Comparison of ENCODE assay signal across 17 cellular contexts in genomic region chr20:46030290-46031013, GRCh38. TPM values are rescaled to one million over a fixed set of nuclear protein-coding genes. Genes with fewer than 3 reads are reported as not detected.
DNase-seq lines count a peak whose midpoint lies in the region; ATAC-seq, FAIRE-seq and TF ChIP-seq lines count a peak whose summit lies in the region.
"Had no signal": no experiment of that assay in that cellular context is flagged by ENCODE, and none has a peak within 500 bp of the region (broad histone marks: within the 10 kb centered on the region; RNA-seq: fewer than 3 reads in every experiment).

No MANE protein-coding gene starts in this region.

- H3F3A ChIP-seq in GM23338 (replicated peaks; ENCODE audit: low read depth) (peaks cover 4% of the 10 kb centered on the region), neural progenitor cell (ENCODE audit: low read depth) (peaks cover 17% of the 10 kb centered on the region)

- H3K4me3 ChIP-seq in GM23338 (peak overlapping the region; percentile 78), neural progenitor cell (no peak overlapping the region), gastrocnemius medialis (no peak overlapping the region)
- H3K4me3 ChIP-seq: A549, K562 had no signal

- H3K36me3 Mint-ChIP-seq in GM23338 (ENCODE audit: low read depth) (no peaks in the 10 kb centered on the region), neural progenitor cell (no peaks in the 10 kb centered on the region)

- H3K9me2 ChIP-seq in GM23338 (ENCODE audit: insufficient read depth): no peaks in the 10 kb centered on the region

- H2AFZ ChIP-seq in GM23338 (no peak overlapping the region), neural progenitor cell (replicated peaks) (no peak overlapping the region)

- H4K20me1 ChIP-seq in GM23338 (replicated peaks; ENCODE audit: insufficient read depth): no peaks in the 10 kb centered on the region; the same call in 1 of the 2 replicates
- peaks cover 82% of the 10 kb centered on the region for H4K20me1 ChIP-seq in neural progenitor cell (ENCODE audit: low read depth)

- H3K4me3 Mint-ChIP-seq in GM23338 (no peak overlapping the region; the same call in 2 of the 3 replicates), neural progenitor cell (no peak overlapping the region)

- no peak for FAIRE-seq in D721Med (lab: Jason Lieb, UNC)
- FAIRE-seq: A549, HTR-8/SVneo, K562 had no signal

- H3K9me3 Mint-ChIP-seq in GM23338 (no peaks in the 10 kb centered on the region), neural progenitor cell (no peaks in the 10 kb centered on the region)

- ATAC-seq in GM23338: peak; percentile 20
- ATAC-seq in gastrocnemius medialis: no peak
- ATAC-seq: PC-3 had no signal

- no peak overlapping the region for H3K27ac Mint-ChIP-seq in GM23338
- H3K27ac Mint-ChIP-seq in neural progenitor cell: no peak overlapping the region
- H3K27ac Mint-ChIP-seq: CD14-positive monocyte had no signal

- in situ Hi-C loops in gastrocnemius medialis (cut with MboI; ENCODE audit: low sequenced_read_pairs in 4 of 4): no loop called here

- no peak for TF ChIP-seq POLR2A in gastrocnemius medialis (IDR thresholded peaks at IDR 0.05)

- H3K4me1 Mint-ChIP-seq in GM23338 (peaks cover 2% of the 10 kb centered on the region; the same call in 2 of the 3 replicates), neural progenitor cell (peaks cover 7% of the 10 kb centered on the region)
- H3K4me1 Mint-ChIP-seq: CD14-positive monocyte had no signal

- H3K27me3 ChIP-seq in GM23338 (ENCODE audit: insufficient read depth) (peaks cover 98% of the 10 kb centered on the region), neural progenitor cell (peaks cover 100% of the 10 kb centered on the region), gastrocnemius medialis (peaks cover 78 to 86% (median 85%) of the 10 kb centered on the region in 3 donors)

- H3K79me2 ChIP-seq in GM23338 (replicated peaks; ENCODE audit: insufficient read depth) (no peaks in the 10 kb centered on the region), neural progenitor cell (ENCODE audit: low read depth) (no peaks in the 10 kb centered on the region)

- no peak for TF ChIP-seq CTCF in GM23338 (conservative IDR thresholded peaks at IDR 0.05; ENCODE audit: low read depth in 2 of 2)
- TF ChIP-seq CTCF in neural progenitor cell (IDR thresholded peaks at IDR 0.05): no peak
- TF ChIP-seq CTCF in gastrocnemius medialis (IDR thresholded peaks at IDR 0.05 in 4 of 5, conservative IDR thresholded peaks at IDR 0.05 in 1 of 5): no peak
- no peak for TF ChIP-seq CTCF in D721Med (IDR thresholded peaks at IDR 0.05; ENCODE audit: insufficient read depth, missing control alignments)

- H3K4me2 ChIP-seq in GM23338 (peak overlapping the region; percentile 96), neural progenitor cell (no peak overlapping the region)

- intact Hi-C loops in gastrocnemius medialis (cut with DNase I; ENCODE audit: low total_unique reads): no loop called here

- H3K9ac ChIP-seq in neural progenitor cell: no peak overlapping the region

- peaks cover 88% of the 10 kb centered on the region for H3K27me3 Mint-ChIP-seq in GM23338 (ENCODE audit: insufficient read depth, low read depth, poor library complexity)
- peaks cover 71% of the 10 kb centered on the region for H3K27me3 Mint-ChIP-seq in neural progenitor cell (ENCODE audit: insufficient read depth, low read depth)

- no peaks in the 10 kb centered on the region for H3K36me3 ChIP-seq in GM23338 (ENCODE audit: insufficient read depth)
- H3K36me3 ChIP-seq in neural progenitor cell: no peaks in the 10 kb centered on the region
- H3K36me3 ChIP-seq in gastrocnemius medialis: no peaks in the 10 kb centered on the region

- H3K9me3 ChIP-seq in neural progenitor cell (ENCODE audit: low read depth) (no peaks in the 10 kb centered on the region), gastrocnemius medialis (no peaks in the 10 kb centered on the region)
- H3K9me3 ChIP-seq: A549 had no signal

- peaks cover 10% of the 10 kb centered on the region; the same call in 1 of the 2 replicates for H3K4me1 ChIP-seq in GM23338 (ENCODE audit: insufficient read depth)
- H3K4me1 ChIP-seq in neural progenitor cell: peaks cover 9% of the 10 kb centered on the region
- H3K4me1 ChIP-seq in gastrocnemius medialis: no peaks in the 10 kb centered on the region
- H3K4me1 ChIP-seq: A549 had no signal

- H3K27ac ChIP-seq in GM23338 (ENCODE audit: low read depth): no peak overlapping the region
- H3K27ac ChIP-seq in angular gyrus (ENCODE audit: low read depth, low read length): peak overlapping the region; percentile 80
- no peak overlapping the region for H3K27ac ChIP-seq in neural progenitor cell
- H3K27ac ChIP-seq in gastrocnemius medialis: no peak overlapping the region
- H3K27ac ChIP-seq: A549 had no signal

- DNase-seq in NCI-H345 (lab: John Stamatoyannopoulos, UW): peak; percentile 16
- DNase-seq in NCI-H345 treated with DMSO at 0.1 percent for 48 hours (lab: John Stamatoyannopoulos, UW; ENCODE audit: unreplicated experiment): no peak
- no peak for DNase-seq in GM23338 (ENCODE audit: low spot score)
- peak; percentile 28 for DNase-seq in neural progenitor cell (ENCODE audit: low spot score)
- DNase-seq in gastrocnemius medialis: no peak
- DNase-seq in D721Med (ENCODE audit: insufficient read length, low spot score): no peak
- DNase-seq: DND-41, GF-D8, NCI-H1694, NCI-H510A treated with DMSO at 0.1 percent for 48 hours, PC-3 had no signal

TF ChIP-seq in GM23338, 12 proteins besides CTCF, POLR2A, EP300 and RAD21:
- TF ChIP-seq EZH2 (IDR thresholded peaks at IDR 0.05; ENCODE audit: low read depth, unreplicated experiment) (peak; percentile 9), EZH2phosphoT487 (IDR thresholded peaks at IDR 0.05; ENCODE audit: unreplicated experiment) (no peak)
- TF ChIP-seq, protein P1, sequence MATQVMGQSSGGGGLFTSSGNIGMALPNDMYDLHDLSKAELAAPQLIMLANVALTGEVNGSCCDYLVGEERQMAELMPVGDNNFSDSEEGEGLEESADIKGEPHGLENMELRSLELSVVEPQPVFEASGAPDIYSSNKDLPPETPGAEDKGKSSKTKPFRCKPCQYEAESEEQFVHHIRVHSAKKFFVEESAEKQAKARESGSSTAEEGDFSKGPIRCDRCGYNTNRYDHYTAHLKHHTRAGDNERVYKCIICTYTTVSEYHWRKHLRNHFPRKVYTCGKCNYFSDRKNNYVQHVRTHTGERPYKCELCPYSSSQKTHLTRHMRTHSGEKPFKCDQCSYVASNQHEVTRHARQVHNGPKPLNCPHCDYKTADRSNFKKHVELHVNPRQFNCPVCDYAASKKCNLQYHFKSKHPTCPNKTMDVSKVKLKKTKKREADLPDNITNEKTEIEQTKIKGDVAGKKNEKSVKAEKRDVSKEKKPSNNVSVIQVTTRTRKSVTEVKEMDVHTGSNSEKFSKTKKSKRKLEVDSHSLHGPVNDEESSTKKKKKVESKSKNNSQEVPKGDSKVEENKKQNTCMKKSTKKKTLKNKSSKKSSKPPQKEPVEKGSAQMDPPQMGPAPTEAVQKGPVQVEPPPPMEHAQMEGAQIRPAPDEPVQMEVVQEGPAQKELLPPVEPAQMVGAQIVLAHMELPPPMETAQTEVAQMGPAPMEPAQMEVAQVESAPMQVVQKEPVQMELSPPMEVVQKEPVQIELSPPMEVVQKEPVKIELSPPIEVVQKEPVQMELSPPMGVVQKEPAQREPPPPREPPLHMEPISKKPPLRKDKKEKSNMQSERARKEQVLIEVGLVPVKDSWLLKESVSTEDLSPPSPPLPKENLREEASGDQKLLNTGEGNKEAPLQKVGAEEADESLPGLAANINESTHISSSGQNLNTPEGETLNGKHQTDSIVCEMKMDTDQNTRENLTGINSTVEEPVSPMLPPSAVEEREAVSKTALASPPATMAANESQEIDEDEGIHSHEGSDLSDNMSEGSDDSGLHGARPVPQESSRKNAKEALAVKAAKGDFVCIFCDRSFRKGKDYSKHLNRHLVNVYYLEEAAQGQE (IDR thresholded peaks at IDR 0.05; ENCODE audit: unreplicated experiment): peak; percentile 3

RNA-seq across cellular contexts. Expression of gene SLC12A5, which starts 1.4 kb away (rescaled TPM):
- 0.35 and 3.5 TPM in 2 replicates for total RNA-seq in GM23338 (2014; rRNA removed; shearing (Covaris generic))
- 8.4 and 9.8 TPM in 2 replicates for polyA plus RNA-seq in GM23338 (2016; fragmentation: Nextera tagmentation; extraction: Ambion mirVana)
- 0.37 and 0.77 TPM in 2 replicates for total RNA-seq in neural progenitor cell (ENCODE audit: low replicate concordance)
- not detected for total RNA-seq in gastrocnemius medialis
- polyA plus RNA-seq: CD14-positive monocyte had no signal

RNA-seq across cellular contexts. Expression of gene MMP9, which starts 21.7 kb away (rescaled TPM):
- 5.4 and 5.8 TPM in 2 replicates for total RNA-seq in GM23338 (2014; rRNA removed; shearing (Covaris generic))
- polyA plus RNA-seq in GM23338 (2016; fragmentation: Nextera tagmentation; extraction: Ambion mirVana): 4.1 and 4.3 TPM in 2 replicates
- total RNA-seq in neural progenitor cell (ENCODE audit: low replicate concordance) (0.15 TPM in 1 of 2 replicates, not detected in the other), gastrocnemius medialis (1 to 10 TPM in 1 of 4 donors, under 1 TPM in 3; 0.51 to 1.4 (median 0.67) TPM)
- total RNA-seq: K562, SK-MEL-5 had no signal

RNA-seq across cellular contexts. Expression of gene ZNF335, which starts 58.4 kb away (rescaled TPM):
- 18.6 and 24.2 TPM in 2 replicates for total RNA-seq in GM23338 (2014; rRNA removed; shearing (Covaris generic))
- polyA plus RNA-seq in GM23338 (2016; fragmentation: Nextera tagmentation; extraction: Ambion mirVana): 5.7 and 7.4 TPM in 2 replicates
- total RNA-seq in neural progenitor cell (ENCODE audit: low replicate concordance) (7.2 and 17.4 TPM in 2 replicates), gastrocnemius medialis (10 to 100 TPM in 3 of 4 donors, 1 to 10 TPM in 1; 8.3 to 19.1 (median 12.7) TPM)

RNA-seq across cellular contexts. Expression of gene NCOA5, which starts 59.3 kb away (rescaled TPM):
- 22.8 and 24.6 TPM in 2 replicates for total RNA-seq in GM23338 (2014; rRNA removed; shearing (Covaris generic))
- polyA plus RNA-seq in GM23338 (2016; fragmentation: Nextera tagmentation; extraction: Ambion mirVana): 8.4 and 10.1 TPM in 2 replicates
- total RNA-seq in neural progenitor cell (ENCODE audit: low replicate concordance): 10.3 and 18.4 TPM in 2 replicates
- 10 to 100 TPM; 14.7 to 21.5 (median 19.0) TPM for total RNA-seq in gastrocnemius medialis

Comparison
In these comparisons a context has a peak if more than half of its experiments do, and no peak if none do; other contexts are left out.
1. DNase-seq: peak in NCI-H345 (single experiment) and neural progenitor cell (single experiment); none in NCI-H345 treated with DMSO at 0.1 percent for 48 hours (single experiment), GM23338 (single experiment), gastrocnemius medialis (0 of 2) and D721Med (single experiment).